ENCODE assay signal across 10 cellular contexts in genomic region chr3:50583897-50584296, GRCh38. TPM values are rescaled to one million over a fixed set of nuclear protein-coding genes. Genes with fewer than 3 reads are reported as not detected.
A peak's percentile ranks its signal among the peaks of the same experiment; 100 is the strongest.
DNase-seq lines count a peak whose midpoint lies in the region; ATAC-seq and TF ChIP-seq lines count a peak whose summit lies in the region.
"Had no signal": no experiment of that assay in that cellular context is flagged by ENCODE, and none has a peak within 500 bp of the region (broad histone marks: within the 10 kb centered on the region; RNA-seq: fewer than 3 reads in every experiment).

No MANE protein-coding gene starts in this region.

- CTCF ChIA-PET in CD8-positive, alpha-beta T cell (lab: Charles Lee) = interaction anchor here (1.0 to 21.5 kb wide), 4 partner anchors 8 to 26 kb away, joined by 3 to 968 read pairs (median 16); partner anchors contain the start of genes CISH and MAPKAPK3
- CTCF ChIA-PET in RWPE1 (lab: Yijun Ruan, JAX) = no interaction called here

- no peaks in the 10 kb centered on the region for H3K9me3 Mint-ChIP-seq in CD8-positive, alpha-beta T cell

- H3K4me1 ChIP-seq in CD8-positive, alpha-beta T cell (ENCODE audit: insufficient read depth, low read length) = peaks cover 42% of the 10 kb centered on the region
- no peaks in the 10 kb centered on the region for H3K4me1 ChIP-seq in prostate gland (replicated peaks)

- intact Hi-C loops in CD8-positive, alpha-beta T cell (cut with DNase I, micrococcal nuclease) = no loop called here
- intact Hi-C loops in cardiac septum (cut with DNase I) = loop anchor here (2.0 kb wide), 1 partner anchor 17 kb away; no protein-coding TSS in a partner anchor
- intact Hi-C loops in prostate gland (cut with DNase I) = no loop called here

- no peaks in the 10 kb centered on the region for H3K9me3 ChIP-seq in CD8-positive, alpha-beta T cell (ENCODE audit: low read length)
- no peaks in the 10 kb centered on the region for H3K9me3 ChIP-seq in prostate gland

- no peaks in the 10 kb centered on the region for H3K27me3 Mint-ChIP-seq in CD8-positive, alpha-beta T cell (ENCODE audit: low read depth)

- ATAC-seq in CD8-positive, alpha-beta T cell = no peak
- ATAC-seq in HG02571 (IDR thresholded peaks at IDR 0.05; ENCODE audit: unreplicated experiment) (no peak), GM21367 (IDR thresholded peaks at IDR 0.05; ENCODE audit: unreplicated experiment) (no peak)

- H3K27ac Mint-ChIP-seq in CD8-positive, alpha-beta T cell = peak overlapping the region; percentile 11

- no peak overlapping the region for H3K4me3 ChIP-seq in CD8-positive, alpha-beta T cell (ENCODE audit: low read depth, low read length)
- H3K4me3 ChIP-seq in prostate gland = no peak overlapping the region

- DNase-seq in CD8-positive, alpha-beta T cell = no peak
- DNase-seq in RWPE1 (ENCODE audit: low spot score) (no peak), cardiac septum (ENCODE audit: low spot score) (peak; percentile 84), prostate gland (ENCODE audit: low spot score) (no peak), NCI-H510A (lab: John Stamatoyannopoulos, UW) (no peak)
- no peak for DNase-seq in stimulated activated CD4-positive, alpha-beta T cell treated with anti-CD3 and anti-CD28 coated beads, Interleukin-4, amount 100 ng/mL, for 4 hours
- DNase-seq: NCI-H1436 had no signal

- no peak overlapping the region for H3K4me3 Mint-ChIP-seq in CD8-positive, alpha-beta T cell

- H3K36me3 Mint-ChIP-seq in CD8-positive, alpha-beta T cell = peaks cover 49% of the 10 kb centered on the region

- H3K4me1 Mint-ChIP-seq in CD8-positive, alpha-beta T cell (ENCODE audit: low read depth) = peaks cover 39% of the 10 kb centered on the region

- TF ChIP-seq POLR2A in prostate gland (IDR thresholded peaks at IDR 0.05) = no peak

- no peak for TF ChIP-seq CTCF in CD8-positive, alpha-beta T cell (IDR thresholded peaks at IDR 0.05)
- TF ChIP-seq CTCF in RWPE1 (conservative IDR thresholded peaks at IDR 0.05; ENCODE audit: low read depth) = no peak
- TF ChIP-seq CTCF in prostate gland (IDR thresholded peaks at IDR 0.05) = no peak

- no peaks in the 10 kb centered on the region for H3K36me3 ChIP-seq in CD8-positive, alpha-beta T cell (ENCODE audit: insufficient read depth, low read length)
- no peaks in the 10 kb centered on the region for H3K36me3 ChIP-seq in prostate gland

- 65% methylated on average over 6 of the region's 6 CpGs for WGBS in prostate gland

- H3K27ac ChIP-seq in CD8-positive, alpha-beta T cell (ENCODE audit: low read depth, low read length) = no peak overlapping the region
- H3K27ac ChIP-seq in RWPE1 = peak overlapping the region; percentile 31
- peak overlapping the region; percentile 28 to 56 for H3K27ac ChIP-seq in prostate gland
- H3K27ac ChIP-seq: parathyroid adenoma had no signal

- POLR2A ChIA-PET in CD8-positive, alpha-beta T cell (lab: Charles Lee) = interaction anchor here (0.8 to 1.2 kb wide), 2 partner anchors 27 to 60 kb away, joined by 3 read pairs; partner anchors contain the start of gene CISH
- POLR2A ChIA-PET in RWPE1 (lab: Yijun Ruan, JAX; ENCODE audit: low non-redundant PET) = no interaction called here

- H3K27me3 ChIP-seq in CD8-positive, alpha-beta T cell (ENCODE audit: insufficient read depth, low read length) = no peaks in the 10 kb centered on the region
- no peaks in the 10 kb centered on the region for H3K27me3 ChIP-seq in prostate gland (replicated peaks; ENCODE audit: insufficient read depth)

RNA-seq across cellular contexts. Expression of gene HEMK1, which starts 14.6 kb away (rescaled TPM):
- 10 to 100 TPM; 11.1 to 12.5 TPM for total RNA-seq in CD8-positive, alpha-beta T cell
- total RNA-seq in cardiac septum = 14.4 TPM
- total RNA-seq in prostate gland = 10 to 100 TPM in 1 of 2 donors, 1 to 10 TPM in 1; 8.5 to 17.1 TPM

RNA-seq across cellular contexts. Expression of gene C3orf18, which starts 16.4 kb away (rescaled TPM):
- 1 to 10 TPM; 5.4 to 5.5 TPM for total RNA-seq in CD8-positive, alpha-beta T cell
- 35.7 TPM for total RNA-seq in cardiac septum
- 10 to 100 TPM in 1 of 2 donors, 1 to 10 TPM in 1; 7.5 to 11.0 TPM for total RNA-seq in prostate gland

RNA-seq across cellular contexts. Expression of gene CISH, which starts 27.7 kb away (rescaled TPM):
- total RNA-seq in CD8-positive, alpha-beta T cell = 1 to 10 TPM; 4.7 to 5.6 TPM
- total RNA-seq in cardiac septum = 21.1 TPM
- total RNA-seq in prostate gland = 1 to 10 TPM; 5.1 to 7.6 TPM

RNA-seq across cellular contexts. Expression of gene MAPKAPK3, which starts 33.1 kb away (rescaled TPM):
- 10 to 100 TPM; 18.3 to 18.5 TPM for total RNA-seq in CD8-positive, alpha-beta T cell
- total RNA-seq in cardiac septum (266 TPM), prostate gland (10 to 100 TPM; 33.2 to 52.3 TPM)
